13 cellular contexts compared by ENCODE assay signal in genomic region chr14:29242755-29243340, GRCh38.
A peak's percentile ranks its signal among the peaks of the same experiment; 100 is the strongest.
DNase-seq lines count a peak whose midpoint lies in the region; FAIRE-seq and TF ChIP-seq lines count a peak whose summit lies in the region.
"Had no signal": no experiment of that assay in that cellular context is flagged by ENCODE, and none has a peak within 500 bp of the region (broad histone marks: within the 10 kb centered on the region; RNA-seq: fewer than 3 reads in every experiment).

No MANE protein-coding gene starts in this region.

- BruUV-seq in endothelial cell of umbilical vein (replicated peaks; lab: Mats Ljungman, UMichigan), result no TSS peak

- POLR2A ChIA-PET in endothelial cell of umbilical vein (lab: Charles Lee), result no interaction called here

- H3K4me3 ChIP-seq in ACC112 (ENCODE audit: low read depth, low read length), result peak overlapping the region; percentile 49
- no peak overlapping the region for H3K4me3 ChIP-seq in endothelial cell of umbilical vein (replicated peaks in 1 of 3; ENCODE audit: insufficient read depth in 1 of 3, low read depth in 1 of 3, low read length in 3 of 3)
- H3K4me3 ChIP-seq: vagina had no signal

- H3K27me3 ChIP-seq in ACC112 (ENCODE audit: insufficient read depth, low read length) (no peaks in the 10 kb centered on the region), endothelial cell of umbilical vein (ENCODE audit: control insufficient read depth in 2 of 2, insufficient read depth in 2 of 2, low read length in 2 of 2) (no peaks in the 10 kb centered on the region)
- H3K27me3 ChIP-seq: vagina had no signal

- H3K4me2 ChIP-seq in endothelial cell of umbilical vein (ENCODE audit: insufficient read depth, low read length), result peak overlapping the region; percentile 59

- TF ChIP-seq RAD21 in Ishikawa (IDR thresholded peaks at IDR 0.05; ENCODE audit: low read depth), result no peak

- H3K79me2 ChIP-seq in ACC112 (ENCODE audit: control insufficient read depth, insufficient read depth, low read length, unreplicated experiment), result no peaks in the 10 kb centered on the region
- H3K79me2 ChIP-seq in endothelial cell of umbilical vein (ENCODE audit: control insufficient read depth, insufficient read depth, low read length), result no peaks in the 10 kb centered on the region

- peaks cover 55% of the 10 kb centered on the region for H3K4me1 ChIP-seq in ACC112 (ENCODE audit: control insufficient read depth, insufficient read depth, low read length, unreplicated experiment)
- H3K4me1 ChIP-seq in endothelial cell of umbilical vein (ENCODE audit: control insufficient read depth, extremely low read depth, insufficient read depth, low read length), result peaks cover 56% of the 10 kb centered on the region
- H3K4me1 ChIP-seq: vagina had no signal

- no peaks in the 10 kb centered on the region for H3K36me3 ChIP-seq in ACC112 (ENCODE audit: insufficient read depth, low read length)
- no peaks in the 10 kb centered on the region for H3K36me3 ChIP-seq in endothelial cell of umbilical vein (ENCODE audit: control insufficient read depth in 2 of 2, extremely low read depth in 1 of 2, insufficient read depth in 2 of 2, low read length in 2 of 2)
- H3K36me3 ChIP-seq: vagina had no signal

- no peak overlapping the region for H3K9ac ChIP-seq in endothelial cell of umbilical vein (replicated peaks; ENCODE audit: extremely low read depth, insufficient read depth, low read length)

- FAIRE-seq in endothelial cell of umbilical vein (lab: Jason Lieb, UNC), result peak; percentile 58

- CTCF ChIA-PET in endothelial cell of umbilical vein (lab: Charles Lee), result interaction anchor here (1.1 kb wide), 1 partner anchor 27 kb away, joined by 3 read pairs; no protein-coding TSS in a partner anchor

- H3K27ac ChIP-seq in ACC112 (ENCODE audit: low read depth, low read length), result peak overlapping the region; percentile 97
- peak overlapping the region; percentile 38 for H3K27ac ChIP-seq in endothelial cell of umbilical vein (ENCODE audit: insufficient read depth, low read depth, low read length)
- H3K27ac ChIP-seq: vagina had no signal

- no peak for TF ChIP-seq EP300 in Ishikawa (IDR thresholded peaks at IDR 0.05; ENCODE audit: borderline replicate concordance)

- intact Hi-C loops in endothelial cell of umbilical vein (cut with micrococcal nuclease), result no loop called here
- intact Hi-C loops in posterior vena cava (cut with DNase I), result no loop called here

- TF ChIP-seq CTCF in endothelial cell of umbilical vein (IDR thresholded peaks at IDR 0.05; ENCODE audit: extremely low read depth in 1 of 2, insufficient read depth in 1 of 2, low read depth in 1 of 2, low read length in 2 of 2), result no peak

- H2AFZ ChIP-seq in ACC112 (ENCODE audit: low read length, unreplicated experiment) (peak overlapping the region; percentile 69), endothelial cell of umbilical vein (ENCODE audit: low read depth, low read length) (no peak overlapping the region)

- no peak for TF ChIP-seq POLR2A in endothelial cell of umbilical vein (IDR thresholded peaks at IDR 0.05; ENCODE audit: low read depth, low read length)

- dilution Hi-C loops in endothelial cell of umbilical vein (cut with MboI; ENCODE audit: extremely low pct_ligation_motif_present, low sequenced_read_pairs), result no loop called here

- peak; percentile 86 for DNase-seq in NCI-H345 treated with DMSO at 0.1 percent for 48 hours (lab: John Stamatoyannopoulos, UW; ENCODE audit: unreplicated experiment)
- DNase-seq in endothelial cell of umbilical vein (ENCODE audit: low read depth, low spot score), result peak; percentile 47
- DNase-seq in Kasumi-1 (lab: John Stamatoyannopoulos, UW), result no peak
- no peak for DNase-seq in posterior vena cava (ENCODE audit: low spot score)
- no peak for DNase-seq in SKM-1 treated with dmso at 0.1 percent for 144 hours (lab: John Stamatoyannopoulos, UW; ENCODE audit: unreplicated experiment)
- DNase-seq in GM19238 (ENCODE audit: insufficient read length, low spot score), result no peak
- DNase-seq: activated T-cell treated with anti-CD3 and anti-CD28 coated beads, Interleukin-2, amount 50 U/mL, for 24 hours; amniotic stem cell; OCI-M1; T-cell had no signal

- H4K20me1 ChIP-seq in endothelial cell of umbilical vein (replicated peaks; ENCODE audit: control insufficient read depth, extremely low read depth, insufficient read depth, low read length), result no peaks in the 10 kb centered on the region

- no peaks in the 10 kb centered on the region for H3K9me3 ChIP-seq in endothelial cell of umbilical vein (replicated peaks; ENCODE audit: control insufficient read depth, insufficient read depth, low read length)
- H3K9me3 ChIP-seq: vagina had no signal

- H3K9me1 ChIP-seq in endothelial cell of umbilical vein (replicated peaks; ENCODE audit: control insufficient read depth, extremely low read depth, insufficient read depth, low read length), result no peaks in the 10 kb centered on the region

TF ChIP-seq in Ishikawa, 13 proteins besides CTCF, POLR2A, EP300 and RAD21:
- no peak for TF ChIP-seq USF1 (IDR thresholded peaks at IDR 0.05)
- TF ChIP-seq NFIC (IDR thresholded peaks at IDR 0.05), result peak; percentile 43; the same call in 1 of the 2 replicates

TF ChIP-seq in endothelial cell of umbilical vein, 7 proteins besides CTCF, POLR2A, EP300 and RAD21:
- TF ChIP-seq GATA2 (IDR thresholded peaks at IDR 0.05; ENCODE audit: insufficient read depth, insufficient read length, low read depth, low read length) (peak; percentile 61), MYC (IDR thresholded peaks at IDR 0.05; ENCODE audit: low read depth, low read length) (no peak), JUN (IDR thresholded peaks at IDR 0.05; ENCODE audit: borderline replicate concordance, insufficient read depth, insufficient read length, low read depth) (no peak), EZH2 (IDR thresholded peaks at IDR 0.05; ENCODE audit: borderline replicate concordance, low read depth, low read length, severe bottlenecking) (no peak), POLR2AphosphoS5 (IDR thresholded peaks at IDR 0.05; ENCODE audit: insufficient read depth, low read depth, low read length) (no peak), MAX (IDR thresholded peaks at IDR 0.05; ENCODE audit: insufficient read depth, insufficient read length) (no peak), FOS (IDR thresholded peaks at IDR 0.05; ENCODE audit: borderline replicate concordance, insufficient read depth, low read length) (peak; percentile 63)

Comparison
In these comparisons a context has a peak if more than half of its experiments do, and no peak if none do; other contexts are left out.
1. DNase-seq: peak in NCI-H345 treated with DMSO at 0.1 percent for 48 hours (single experiment) and endothelial cell of umbilical vein (single experiment); none in Kasumi-1 (0 of 2), posterior vena cava (single experiment), SKM-1 treated with dmso at 0.1 percent for 144 hours (single experiment) and GM19238 (single experiment).